ENCODE assay signal across 9 cellular contexts in genomic region chr16:72848045-72848410, GRCh38.
DNase-seq lines count a peak whose midpoint lies in the region; ATAC-seq and TF ChIP-seq lines count a peak whose summit lies in the region.
"Had no signal": no experiment of that assay in that cellular context is flagged by ENCODE, and none has a peak within 500 bp of the region (broad histone marks: within the 10 kb centered on the region; RNA-seq: fewer than 3 reads in every experiment).

No MANE protein-coding gene starts in this region.

- POLR2A ChIA-PET in IMR-90 (lab: Charles Lee; ENCODE audit: unreplicated experiment), result no interaction called here
- POLR2A ChIA-PET in CD4-positive, alpha-beta T cell (lab: Charles Lee), result no interaction called here

- H3K9me3 Mint-ChIP-seq in CD4-positive, alpha-beta T cell, result no peaks in the 10 kb centered on the region
- H3K9me3 Mint-ChIP-seq in activated CD8-positive, alpha-beta memory T cell treated with anti-CD3 and anti-CD28 coated beads, Interleukin-2, amount 10 ng/mL, durations not matched to agents 7 days and 5 days (ENCODE audit: low read depth), result no peaks in the 10 kb centered on the region
- H3K9me3 Mint-ChIP-seq: activated naive CD4-positive, alpha-beta T cell treated with anti-CD3 and anti-CD28 coated beads, Interleukin-2, amount 50 U/mL, for 24 hours; dendritic cell treated with granulocyte-macrophage colony-stimulating factor and Interleukin-4, amounts not matched to agents 40 ng/mL and 50 ng/mL, for 4 days had no signal

- H3K23ac ChIP-seq in IMR-90 (ENCODE audit: low read depth, low read length), result peak overlapping the region; percentile 79
- H3K23ac ChIP-seq in mesenchymal stem cell (ENCODE audit: low read length in 2 of 2), result no peak overlapping the region

- H3K4me2 ChIP-seq in IMR-90 (ENCODE audit: low read depth, low read length) (no peak overlapping the region), mammary epithelial cell (ENCODE audit: insufficient read depth, low read depth, low read length) (peak overlapping the region; percentile 57), mesenchymal stem cell (ENCODE audit: low read length, poor library complexity, severe bottlenecking) (peak overlapping the region; percentile 38)

- H3K14ac ChIP-seq in IMR-90 (replicated peaks; ENCODE audit: low read depth, low read length) (peak overlapping the region; percentile 89; the same call in 1 of the 2 replicates), mesenchymal stem cell (ENCODE audit: low read length in 2 of 2) (no peak overlapping the region)

- ATAC-seq in IMR-90 (ENCODE audit: low read depth) (no peak), thoracic aorta (ENCODE audit: insufficient number of reproducible peaks, low FRiP score, low read depth) (no peak)
- no peak for ATAC-seq in CD4-positive, alpha-beta T cell (ENCODE audit: poor library complexity)
- no peak for ATAC-seq in activated CD8-positive, alpha-beta memory T cell treated with anti-CD3 and anti-CD28 coated beads, Interleukin-2, amount 10 ng/mL, durations not matched to agents 7 days and 5 days

- H2AK5ac ChIP-seq in IMR-90 (ENCODE audit: low read depth, low read length) (peak overlapping the region; percentile 81), mesenchymal stem cell (ENCODE audit: low read length, severe bottlenecking) (no peak overlapping the region)

- H3K4me3 ChIP-seq in IMR-90 (ENCODE audit: insufficient read depth, low read depth, low read length) (no peak overlapping the region), mammary epithelial cell (replicated peaks in 1 of 3; ENCODE audit: insufficient read depth in 1 of 3, low read depth in 2 of 3, low read length in 3 of 3) (no peak overlapping the region), mesenchymal stem cell (ENCODE audit: insufficient read depth in 1 of 2, low read depth in 1 of 2, low read length in 2 of 2) (no peak overlapping the region), thoracic aorta (peak overlapping the region; percentile 47)

- H3K4ac ChIP-seq in IMR-90 (ENCODE audit: low read depth, low read length) (peak overlapping the region; percentile 97), mesenchymal stem cell (ENCODE audit: low read depth in 1 of 2, low read length in 2 of 2) (peak overlapping the region in 1 of 2 experiments; percentile 63)

- H4K20me1 ChIP-seq in IMR-90 (ENCODE audit: insufficient read depth, low read length) (no peaks in the 10 kb centered on the region; the same call in 1 of the 2 replicates), mammary epithelial cell (ENCODE audit: insufficient read depth, low read length) (no peaks in the 10 kb centered on the region)

- intact Hi-C loops in IMR-90 (cut with micrococcal nuclease) (loop anchor here (5.0 kb wide), 1 partner anchor 346 kb away; no protein-coding TSS in a partner anchor), mammary epithelial cell (cut with micrococcal nuclease) (loop anchor here (5.0 kb wide), 2 partner anchors 199 to 346 kb away; partner anchors contain the start of gene ZFHX3)
- intact Hi-C loops in CD4-positive, alpha-beta T cell (cut with DNase I, micrococcal nuclease), result no loop called here

- TF ChIP-seq POLR2A in IMR-90 (IDR thresholded peaks at IDR 0.05; ENCODE audit: low read depth, low read length), result no peak

- no peak overlapping the region for H3K4me3 Mint-ChIP-seq in CD4-positive, alpha-beta T cell
- H3K4me3 Mint-ChIP-seq in activated CD8-positive, alpha-beta memory T cell treated with anti-CD3 and anti-CD28 coated beads, Interleukin-2, amount 10 ng/mL, durations not matched to agents 7 days and 5 days, result no peak overlapping the region
- H3K4me3 Mint-ChIP-seq: activated naive CD4-positive, alpha-beta T cell treated with anti-CD3 and anti-CD28 coated beads, Interleukin-2, amount 50 U/mL, for 24 hours; dendritic cell treated with granulocyte-macrophage colony-stimulating factor and Interleukin-4, amounts not matched to agents 40 ng/mL and 50 ng/mL, for 4 days had no signal

- no peak for TF ChIP-seq RAD21 in IMR-90 (IDR thresholded peaks at IDR 0.05; ENCODE audit: low read length)

- H4K8ac ChIP-seq in IMR-90 (ENCODE audit: low read depth in 2 of 2, low read length in 2 of 2), result peak overlapping the region; percentile 68 to 79; a peak in 3 of 4 replicates
- H4K8ac ChIP-seq in mesenchymal stem cell (ENCODE audit: low read length), result no peak overlapping the region

- CTCF ChIA-PET in IMR-90 (lab: Yijun Ruan, JAX), result interaction anchor here (0.6 to 4.2 kb wide), 2 partner anchors 15 to 27 kb away, joined by 3 to 16 read pairs; no protein-coding TSS in a partner anchor
- CTCF ChIA-PET in mammary epithelial cell (lab: Charles Lee; ENCODE audit: low non-redundant PET), result no interaction called here
- CTCF ChIA-PET in CD4-positive, alpha-beta T cell (lab: Charles Lee), result no interaction called here
- CTCF ChIA-PET in activated CD8-positive, alpha-beta memory T cell treated with anti-CD3 and anti-CD28 coated beads, Interleukin-2, amount 10 ng/mL, durations not matched to agents 7 days and 5 days (lab: Charles Lee), result interaction anchor here (1.1 to 4.7 kb wide), 2 partner anchors 11 to 16 kb away, joined by 6 to 26 read pairs; no protein-coding TSS in a partner anchor

- no peak for TF ChIP-seq CTCF in IMR-90 (conservative IDR thresholded peaks at IDR 0.05; ENCODE audit: low read depth, low read length)
- no peak for TF ChIP-seq CTCF in mammary epithelial cell (conservative IDR thresholded peaks at IDR 0.05 in 1 of 2, IDR thresholded peaks at IDR 0.05 in 1 of 2; ENCODE audit: extremely low read depth in 1 of 2, insufficient read depth in 1 of 2, low read depth in 1 of 2, low read length in 2 of 2)
- TF ChIP-seq CTCF in thoracic aorta (IDR thresholded peaks at IDR 0.05), result no peak
- TF ChIP-seq CTCF in CD4-positive, alpha-beta T cell (IDR thresholded peaks at IDR 0.05), result no peak

- H3K18ac ChIP-seq in IMR-90 (ENCODE audit: low read depth, low read length) (peak overlapping the region; percentile 32; the same call in 1 of the 2 replicates), mesenchymal stem cell (ENCODE audit: low read depth in 1 of 2, low read length in 2 of 2) (no peak overlapping the region)

- no peak overlapping the region for H3K56ac ChIP-seq in IMR-90 (ENCODE audit: extremely low read depth, insufficient read depth, low read length)

- H3K4me1 ChIP-seq in IMR-90 (ENCODE audit: control insufficient read depth, insufficient read depth, low read length) (peaks cover 27% of the 10 kb centered on the region), mammary epithelial cell (ENCODE audit: insufficient read depth, low read length) (peaks cover 13% of the 10 kb centered on the region), mesenchymal stem cell (ENCODE audit: control insufficient read depth, insufficient read depth, low read depth, low read length) (peaks cover 22% of the 10 kb centered on the region), thoracic aorta (ENCODE audit: control insufficient read depth in 1 of 2, low read depth in 2 of 2) (peaks cover 60 to 87% of the 10 kb centered on the region in 2 donors)

- no peak overlapping the region for H3K9ac ChIP-seq in IMR-90 (ENCODE audit: low read depth, low read length)
- H3K9ac ChIP-seq in mammary epithelial cell (ENCODE audit: insufficient read depth, low read length), result no peak overlapping the region
- H3K9ac ChIP-seq in mesenchymal stem cell (ENCODE audit: low read length), result peak overlapping the region; percentile 65

- dilution Hi-C loops in IMR-90 (cut with HindIII; ENCODE audit: low sequenced_read_pairs, unreplicated experiment), result no loop called here
- dilution Hi-C loops in mammary epithelial cell (cut with HindIII; ENCODE audit: low sequenced_read_pairs), result no loop called here

- no peaks in the 10 kb centered on the region for H3K4me1 Mint-ChIP-seq in CD4-positive, alpha-beta T cell (ENCODE audit: low read depth)
- peaks cover 27% of the 10 kb centered on the region for H3K4me1 Mint-ChIP-seq in activated CD8-positive, alpha-beta memory T cell treated with anti-CD3 and anti-CD28 coated beads, Interleukin-2, amount 10 ng/mL, durations not matched to agents 7 days and 5 days

- H3K27ac ChIP-seq in IMR-90 (ENCODE audit: insufficient read depth, low read length) (no peak overlapping the region), mammary epithelial cell (ENCODE audit: insufficient read depth, low read depth, low read length) (no peak overlapping the region), mesenchymal stem cell (ENCODE audit: low read length, poor library complexity, severe bottlenecking) (peak overlapping the region; percentile 19), thoracic aorta (peak overlapping the region; percentile 94 to 98)
- H3K27ac ChIP-seq in CD4-positive, alpha-beta T cell (ENCODE audit: low read depth, low read length), result no peak overlapping the region

- 87% methylated on average over 3 of the region's 9 CpGs; no CpG with 5 or more reads in 1 of the 2 experiments for WGBS in IMR-90 (ENCODE audit: extremely low coverage in 2 of 2, insufficient read length in 1 of 2), 2 experiments
- 88% methylated on average over 5 of the region's 9 CpGs for WGBS in mammary epithelial cell (ENCODE audit: low coverage, missing lambda C conversion rate)
- 90% methylated on average over 9 of the region's 9 CpGs for WGBS in mesenchymal stem cell

- peaks cover 16% of the 10 kb centered on the region for H3K9me1 ChIP-seq in IMR-90 (ENCODE audit: insufficient read depth, low read length)

- H2BK12ac ChIP-seq in mesenchymal stem cell (ENCODE audit: low read length in 2 of 2), result peak overlapping the region in 1 of 2 experiments; percentile 17

- H2BK15ac ChIP-seq in IMR-90 (ENCODE audit: low read depth, low read length), result peak overlapping the region; percentile 77; the same call in 2 of the 3 replicates
- H2BK15ac ChIP-seq in mesenchymal stem cell (ENCODE audit: low read depth, poor library complexity, severe bottlenecking), result no peak overlapping the region

- H3K79me2 ChIP-seq in mammary epithelial cell (ENCODE audit: insufficient read depth, low read length), result no peaks in the 10 kb centered on the region

- H3K36me3 ChIP-seq in IMR-90 (ENCODE audit: control insufficient read depth, insufficient read depth, low read length) (no peaks in the 10 kb centered on the region), mammary epithelial cell (ENCODE audit: insufficient read depth, low read length) (no peaks in the 10 kb centered on the region), mesenchymal stem cell (ENCODE audit: control insufficient read depth in 1 of 2, insufficient read depth in 2 of 2, low read depth in 1 of 2, low read length in 2 of 2) (no peaks in the 10 kb centered on the region), thoracic aorta (no peaks in the 10 kb centered on the region)

- no peaks in the 10 kb centered on the region for H3K27me3 ChIP-seq in IMR-90 (ENCODE audit: control insufficient read depth, insufficient read depth, low read length)
- no peaks in the 10 kb centered on the region for H3K27me3 ChIP-seq in mammary epithelial cell (ENCODE audit: insufficient read depth, low read length)
- no peaks in the 10 kb centered on the region for H3K27me3 ChIP-seq in mesenchymal stem cell (ENCODE audit: control insufficient read depth in 1 of 2, insufficient read depth in 1 of 2, low read length in 2 of 2)
- no peaks in the 10 kb centered on the region for H3K27me3 ChIP-seq in thoracic aorta (replicated peaks; ENCODE audit: insufficient read depth)
- no peaks in the 10 kb centered on the region for H3K27me3 ChIP-seq in CD4-positive, alpha-beta T cell (ENCODE audit: control insufficient read depth, insufficient read depth, low read length)

- H3K27ac Mint-ChIP-seq in CD4-positive, alpha-beta T cell, result no peak overlapping the region
- no peak overlapping the region for H3K27ac Mint-ChIP-seq in activated CD8-positive, alpha-beta memory T cell treated with anti-CD3 and anti-CD28 coated beads, Interleukin-2, amount 10 ng/mL, durations not matched to agents 7 days and 5 days
- H3K27ac Mint-ChIP-seq: activated naive CD4-positive, alpha-beta T cell treated with anti-CD3 and anti-CD28 coated beads, Interleukin-2, amount 50 U/mL, for 24 hours; dendritic cell treated with granulocyte-macrophage colony-stimulating factor and Interleukin-4, amounts not matched to agents 40 ng/mL and 50 ng/mL, for 4 days had no signal

- H4K5ac ChIP-seq in IMR-90 (ENCODE audit: low read depth, low read length), result peak overlapping the region; percentile 55; the same call in 1 of the 2 replicates

- BruUV-seq in IMR-90 (replicated peaks; lab: Mats Ljungman, UMichigan) (no TSS peak), mammary epithelial cell (replicated peaks; lab: Mats Ljungman, UMichigan) (no TSS peak)

- DNase-seq in IMR-90, result no peak
- no peak for DNase-seq in mammary epithelial cell
- no peak for DNase-seq in mesenchymal stem cell
- no peak for DNase-seq in thoracic aorta (ENCODE audit: low spot score)
- DNase-seq in CD4-positive, alpha-beta T cell, result no peak
- no peak for DNase-seq in activated CD8-positive, alpha-beta memory T cell treated with anti-CD3 and anti-CD28 coated beads, Interleukin-2, amount 10 ng/mL, durations not matched to agents 7 days and 5 days
- no peak for DNase-seq in iPS-NIHi11 (ENCODE audit: low spot score)

- no peaks in the 10 kb centered on the region for H3K36me3 Mint-ChIP-seq in CD4-positive, alpha-beta T cell (ENCODE audit: low read depth)
- no peaks in the 10 kb centered on the region for H3K36me3 Mint-ChIP-seq in activated CD8-positive, alpha-beta memory T cell treated with anti-CD3 and anti-CD28 coated beads, Interleukin-2, amount 10 ng/mL, durations not matched to agents 7 days and 5 days
- H3K36me3 Mint-ChIP-seq: activated naive CD4-positive, alpha-beta T cell treated with anti-CD3 and anti-CD28 coated beads, Interleukin-2, amount 50 U/mL, for 24 hours had no signal

- H2AFZ ChIP-seq in IMR-90 (replicated peaks; ENCODE audit: low read length, poor library complexity) (peak overlapping the region; percentile 29), mammary epithelial cell (ENCODE audit: low read depth, low read length) (no peak overlapping the region), mesenchymal stem cell (ENCODE audit: low read depth, low read length) (no peak overlapping the region)

- H2BK120ac ChIP-seq in IMR-90 (ENCODE audit: low read depth, low read length) (peak overlapping the region; percentile 97), mesenchymal stem cell (ENCODE audit: low read depth, low read length) (no peak overlapping the region)

- H2AK9ac ChIP-seq in IMR-90 (replicated peaks; ENCODE audit: low read depth, low read length, poor library complexity), result peak overlapping the region; percentile 74

- H3K9me3 ChIP-seq in IMR-90 (ENCODE audit: control insufficient read depth, insufficient read depth, low read length) (no peaks in the 10 kb centered on the region), mammary epithelial cell (replicated peaks; ENCODE audit: insufficient read depth, low read length) (no peaks in the 10 kb centered on the region), mesenchymal stem cell (ENCODE audit: control insufficient read depth, low read length) (no peaks in the 10 kb centered on the region), thoracic aorta (no peaks in the 10 kb centered on the region)
- H3K9me3 ChIP-seq in CD4-positive, alpha-beta T cell (ENCODE audit: control insufficient read depth, low read length), result no peaks in the 10 kb centered on the region

- in situ Hi-C loops in IMR-90 (cut with MboI; ENCODE audit: low sequenced_read_pairs) (loop anchor here (10.0 kb wide), 1 partner anchor 207 kb away; no protein-coding TSS in a partner anchor), mammary epithelial cell (cut with MboI; ENCODE audit: low sequenced_read_pairs in 2 of 2) (no loop called here)

- H4K91ac ChIP-seq in IMR-90 (ENCODE audit: insufficient read depth, low read depth, low read length), result peak overlapping the region; percentile 97
- no peak overlapping the region for H4K91ac ChIP-seq in mesenchymal stem cell (ENCODE audit: low read length)

- H3K79me1 ChIP-seq in IMR-90 (ENCODE audit: low read depth in 1 of 2, low read length in 2 of 2), result peaks cover 18 to 66% of the 10 kb centered on the region in 2 experiments; a peak in 3 of 4 replicates
- peaks cover 18% of the 10 kb centered on the region for H3K79me1 ChIP-seq in mesenchymal stem cell (replicated peaks; ENCODE audit: low read length, poor library complexity, severe bottlenecking)

- peak overlapping the region; percentile 98 for H2BK20ac ChIP-seq in IMR-90 (ENCODE audit: low read depth, low read length)

- H2BK5ac ChIP-seq in IMR-90 (ENCODE audit: low read depth, low read length, poor library complexity, severe bottlenecking) (peak overlapping the region; percentile 53), mesenchymal stem cell (ENCODE audit: low read depth, low read length, poor library complexity, severe bottlenecking) (no peak overlapping the region)

- no peaks in the 10 kb centered on the region for H3K27me3 Mint-ChIP-seq in CD4-positive, alpha-beta T cell
- peaks cover 13% of the 10 kb centered on the region for H3K27me3 Mint-ChIP-seq in activated CD8-positive, alpha-beta memory T cell treated with anti-CD3 and anti-CD28 coated beads, Interleukin-2, amount 10 ng/mL, durations not matched to agents 7 days and 5 days

Comparison
In these comparisons a context has a peak if more than half of its experiments do, and no peak if none do; other contexts are left out.
1. H3K27ac ChIP-seq: peak in mesenchymal stem cell (single experiment) and thoracic aorta (2 of 2); none in IMR-90 (single experiment), mammary epithelial cell (single experiment) and CD4-positive, alpha-beta T cell (single experiment).
2. CTCF ChIA-PET loops: an anchor here in IMR-90 (0.6 to 4.2 kb wide) and activated CD8-positive, alpha-beta memory T cell treated with anti-CD3 and anti-CD28 coated beads, Interleukin-2, amount 10 ng/mL, durations not matched to agents 7 days and 5 days (1.1 to 4.7 kb wide); none called in mammary epithelial cell and CD4-positive, alpha-beta T cell.
3. intact Hi-C loops: an anchor here in IMR-90 (5.0 kb wide) and mammary epithelial cell (5.0 kb wide); none called in CD4-positive, alpha-beta T cell.